In genomic region chr20:6705106-6705766, GRCh38 we compare ENCODE assay signal across 16 cellular contexts.
DNase-seq lines count a peak whose midpoint lies in the region; TF ChIP-seq lines count a peak whose summit lies in the region.
"Had no signal": no experiment of that assay in that cellular context is flagged by ENCODE, and none has a peak within 500 bp of the region (broad histone marks: within the 10 kb centered on the region; RNA-seq: fewer than 3 reads in every experiment).

No MANE protein-coding gene starts in this region.

- H3K27me3 ChIP-seq in tibial artery, result no peaks in the 10 kb centered on the region

- DNase-seq in LHCN-M2 (ENCODE audit: low read depth), result peak; percentile 11
- DNase-seq in kidney tubule cell (ENCODE audit: low spot score), result peak; percentile 36
- DNase-seq in tibial artery, result no peak
- no peak for DNase-seq in mesothelial cell of epicardium (ENCODE audit: low spot score in 2 of 2, unreplicated experiment in 2 of 2)
- DNase-seq in UCSD-AML1 (lab: John Stamatoyannopoulos, UW; ENCODE audit: unreplicated experiment), result no peak
- DNase-seq in HK-2 (ENCODE audit: unreplicated experiment), result no peak
- DNase-seq: activated CD8-positive, alpha-beta memory T cell treated with anti-CD3 and anti-CD28 coated beads, Interleukin-2, amount 10 ng/mL, durations not matched to agents 7 days and 5 days; activated naive CD8-positive, alpha-beta T cell treated with anti-CD3 and anti-CD28 coated beads, Interleukin-2, amount 10 ng/mL, durations not matched to agents 7 days and 5 days; CD4-positive, alpha-beta T cell; dorsolateral prefrontal cortex; Kasumi-1; mammary epithelial cell; posterior cingulate gyrus; RPMI8226; stimulated activated naive B cell treated with anti-CD40 and anti-IgM and Interleukin-4, amounts not matched to agents 10 μg/mL and 1 μg/mL and 100 μg/mL, for 72 hours had no signal

- no peaks in the 10 kb centered on the region for H3K9me3 Mint-ChIP-seq in mesothelial cell of epicardium
- H3K9me3 Mint-ChIP-seq: activated naive CD8-positive, alpha-beta T cell treated with anti-CD3 and anti-CD28 coated beads, Interleukin-2, amount 10 ng/mL, durations not matched to agents 7 days and 5 days; CD4-positive, alpha-beta T cell; stimulated activated naive B cell treated with anti-CD40 and anti-IgM and Interleukin-4, amounts not matched to agents 10 μg/mL and 1 μg/mL and 100 μg/mL, for 72 hours had no signal

- peaks cover 42% of the 10 kb centered on the region for H3K4me1 Mint-ChIP-seq in mesothelial cell of epicardium
- H3K4me1 Mint-ChIP-seq: activated naive CD8-positive, alpha-beta T cell treated with anti-CD3 and anti-CD28 coated beads, Interleukin-2, amount 10 ng/mL, durations not matched to agents 7 days and 5 days had no signal

- intact Hi-C loops in tibial artery (cut with DNase I; ENCODE audit: low total_unique reads), result no loop called here

- no peaks in the 10 kb centered on the region for H3K36me3 Mint-ChIP-seq in mesothelial cell of epicardium
- H3K36me3 Mint-ChIP-seq: activated CD8-positive, alpha-beta memory T cell treated with anti-CD3 and anti-CD28 coated beads, Interleukin-2, amount 10 ng/mL, durations not matched to agents 7 days and 5 days; activated naive CD8-positive, alpha-beta T cell treated with anti-CD3 and anti-CD28 coated beads, Interleukin-2, amount 10 ng/mL, durations not matched to agents 7 days and 5 days; stimulated activated naive B cell treated with anti-CD40 and anti-IgM and Interleukin-4, amounts not matched to agents 10 μg/mL and 1 μg/mL and 100 μg/mL, for 72 hours had no signal

- H3K27ac Mint-ChIP-seq in mesothelial cell of epicardium, result no peak overlapping the region
- H3K27ac Mint-ChIP-seq: activated CD8-positive, alpha-beta memory T cell treated with anti-CD3 and anti-CD28 coated beads, Interleukin-2, amount 10 ng/mL, durations not matched to agents 7 days and 5 days; activated naive CD8-positive, alpha-beta T cell treated with anti-CD3 and anti-CD28 coated beads, Interleukin-2, amount 10 ng/mL, durations not matched to agents 7 days and 5 days; CD4-positive, alpha-beta T cell; stimulated activated naive B cell treated with anti-CD40 and anti-IgM and Interleukin-4, amounts not matched to agents 10 μg/mL and 1 μg/mL and 100 μg/mL, for 72 hours had no signal

- no peak overlapping the region for H3K4me3 Mint-ChIP-seq in mesothelial cell of epicardium
- H3K4me3 Mint-ChIP-seq: activated CD8-positive, alpha-beta memory T cell treated with anti-CD3 and anti-CD28 coated beads, Interleukin-2, amount 10 ng/mL, durations not matched to agents 7 days and 5 days; activated naive CD8-positive, alpha-beta T cell treated with anti-CD3 and anti-CD28 coated beads, Interleukin-2, amount 10 ng/mL, durations not matched to agents 7 days and 5 days; CD4-positive, alpha-beta T cell; stimulated activated naive B cell treated with anti-CD40 and anti-IgM and Interleukin-4, amounts not matched to agents 10 μg/mL and 1 μg/mL and 100 μg/mL, for 72 hours had no signal

- no peaks in the 10 kb centered on the region for H3K36me3 ChIP-seq in tibial artery

- no peak overlapping the region for H3K4me3 ChIP-seq in tibial artery
- H3K4me3 ChIP-seq: dorsolateral prefrontal cortex had no signal

- no peak for TF ChIP-seq CTCF in VCaP (conservative IDR thresholded peaks at IDR 0.05)
- TF ChIP-seq CTCF in tibial artery (IDR thresholded peaks at IDR 0.05), result no peak
- no peak for TF ChIP-seq CTCF in mesothelial cell of epicardium (IDR thresholded peaks at IDR 0.05; ENCODE audit: unreplicated experiment)

- no peaks in the 10 kb centered on the region for H3K9me3 ChIP-seq in tibial artery

- H3K4me1 ChIP-seq in tibial artery, result peaks cover 0 to 59% (median 19%) of the 10 kb centered on the region in 4 donors

- no peaks in the 10 kb centered on the region for H3K27me3 Mint-ChIP-seq in mesothelial cell of epicardium (ENCODE audit: low read depth)
- H3K27me3 Mint-ChIP-seq: activated CD8-positive, alpha-beta memory T cell treated with anti-CD3 and anti-CD28 coated beads, Interleukin-2, amount 10 ng/mL, durations not matched to agents 7 days and 5 days; CD4-positive, alpha-beta T cell; stimulated activated naive B cell treated with anti-CD40 and anti-IgM and Interleukin-4, amounts not matched to agents 10 μg/mL and 1 μg/mL and 100 μg/mL, for 72 hours had no signal

- H3K27ac ChIP-seq in VCaP, result peak overlapping the region; percentile 92
- peak overlapping the region; percentile 62 to 84 for H3K27ac ChIP-seq in tibial artery

Comparison
In these comparisons a context has a peak if more than half of its experiments do, and no peak if none do; other contexts are left out.
1. DNase-seq: peak in LHCN-M2 (single experiment) and kidney tubule cell (single experiment); none in tibial artery (0 of 2), mesothelial cell of epicardium (0 of 2), UCSD-AML1 (single experiment) and HK-2 (single experiment).